In the genomic region with DNA sequence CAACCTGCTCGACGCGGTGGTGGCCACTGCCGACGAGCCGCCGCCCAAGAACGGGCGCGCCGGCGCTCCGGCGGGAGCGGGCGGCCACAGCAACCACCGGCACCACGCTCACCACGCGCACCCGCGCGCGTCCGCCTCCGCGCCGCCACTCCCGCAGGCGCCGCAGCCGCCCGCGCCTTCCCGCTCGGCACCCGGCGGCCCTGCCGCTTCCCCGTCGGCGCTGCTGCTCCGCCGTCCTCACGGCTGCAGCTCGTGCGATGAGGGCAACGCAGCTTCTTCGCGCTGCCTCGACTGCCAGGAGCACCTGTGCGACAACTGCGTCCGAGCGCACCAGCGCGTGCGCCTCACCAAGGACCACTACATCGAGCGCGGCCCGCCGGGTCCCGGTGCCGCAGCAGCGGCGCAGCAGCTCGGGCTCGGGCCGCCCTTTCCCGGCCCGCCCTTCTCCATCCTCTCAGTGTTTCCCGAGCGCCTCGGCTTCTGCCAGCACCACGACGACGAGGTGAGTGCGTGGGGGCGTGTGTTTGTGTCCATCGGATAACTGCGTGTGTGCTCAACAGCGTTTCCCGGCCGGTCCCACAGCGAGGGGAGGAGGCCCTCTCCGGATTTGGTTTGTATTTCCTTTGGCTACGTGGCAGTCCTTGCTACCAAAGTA, we compare ENCODE assay signal across 9 cellular contexts. TPM values are rescaled to one million over a fixed set of nuclear protein-coding genes. Genes with fewer than 3 reads are reported as not detected.
A peak's percentile ranks its signal among the peaks of the same experiment; 100 is the strongest.
DNase-seq lines count a peak whose midpoint lies in the region; ATAC-seq and TF ChIP-seq lines count a peak whose summit lies in the region.
"Had no signal": no experiment of that assay in that cellular context is flagged by ENCODE, and none has a peak within 500 bp of the region (broad histone marks: within the 10 kb centered on the region; RNA-seq: fewer than 3 reads in every experiment).

No MANE protein-coding gene starts in this region.

- H3K4me3 Mint-ChIP-seq in naive B cell, result peak overlapping the region; percentile 15 to 86 (median 80)

- peaks cover 8 to 28% (median 14%) of the 10 kb centered on the region in 3 donors for H3K4me1 Mint-ChIP-seq in naive B cell

- H3K9me3 ChIP-seq in BLaER1 (peaks cover 38% of the 10 kb centered on the region), colonic mucosa (no peaks in the 10 kb centered on the region)

- H3K4me1 ChIP-seq in BLaER1 (peaks cover 45% of the 10 kb centered on the region), colonic mucosa (no peaks in the 10 kb centered on the region)

- intact Hi-C loops in colonic mucosa (cut with DNase I), result no loop called here

- H3K27ac ChIP-seq in BLaER1 (no peak overlapping the region), colonic mucosa (no peak overlapping the region)

- peak; percentile 34 for DNase-seq in astrocyte of the hippocampus (ENCODE audit: low read depth, low spot score)
- DNase-seq in naive B cell, result no peak
- no peak for DNase-seq in NK-92 treated with Interleukin-12 subunit alpha and Interleukin-12 subunit beta, amount 100 ng/mL, for 24 hours (lab: John Stamatoyannopoulos, UW)
- DNase-seq in colonic mucosa, result no peak
- no peak for DNase-seq in epidermal melanocyte (ENCODE audit: insufficient read length, low spot score)
- DNase-seq: left ventricle myocardium superior had no signal

- H3K4me2 ChIP-seq in BLaER1, result peak overlapping the region; percentile 98

- ATAC-seq in GM21423 (IDR thresholded peaks at IDR 0.05; ENCODE audit: unreplicated experiment) (peak; percentile 2), naive B cell (ENCODE audit: low read depth in 2 of 2) (no peak), HG02571 (IDR thresholded peaks at IDR 0.05; ENCODE audit: unreplicated experiment) (no peak)
- ATAC-seq: left ventricle myocardium superior had no signal

- TF ChIP-seq CTCF in colonic mucosa (IDR thresholded peaks at IDR 0.05), result no peak

- peaks cover 55% of the 10 kb centered on the region for H3K27me3 ChIP-seq in BLaER1
- H3K27me3 ChIP-seq in colonic mucosa, result peaks cover 66% of the 10 kb centered on the region

- H3K9me3 Mint-ChIP-seq in naive B cell, result no peaks in the 10 kb centered on the region

- peak overlapping the region in 1 of 6 donors; percentile 10 for H3K27ac Mint-ChIP-seq in naive B cell

- H3K36me3 ChIP-seq in BLaER1 (peaks cover 18% of the 10 kb centered on the region), colonic mucosa (no peaks in the 10 kb centered on the region)

- H3K27me3 Mint-ChIP-seq in naive B cell, result peaks cover 37 to 55% (median 44%) of the 10 kb centered on the region in 3 donors

- peak overlapping the region; percentile 74 for H3K4me3 ChIP-seq in BLaER1
- H3K4me3 ChIP-seq in colonic mucosa, result no peak overlapping the region

- H3K36me3 Mint-ChIP-seq in naive B cell, result no peaks in the 10 kb centered on the region

- H4K20me1 ChIP-seq in BLaER1, result peaks cover 10% of the 10 kb centered on the region

- H3K9ac ChIP-seq in BLaER1, result no peak overlapping the region
- H3K9ac ChIP-seq in colonic mucosa (ENCODE audit: low read depth in 2 of 2, low read length in 2 of 2), result no peak overlapping the region

RNA-seq across cellular contexts. Expression of a gene that starts 0.8 kb away (rescaled TPM):
- not detected for polyA plus RNA-seq in naive B cell (ENCODE audit: low read depth in 6 of 6)
- under 1 TPM in 1 of 2 donors, not detected in 1; 0.40 TPM for total RNA-seq in colonic mucosa
- total RNA-seq: left ventricle myocardium superior had no signal
